Comparison of ENCODE assay signal across 8 cellular contexts in the genomic region with DNA sequence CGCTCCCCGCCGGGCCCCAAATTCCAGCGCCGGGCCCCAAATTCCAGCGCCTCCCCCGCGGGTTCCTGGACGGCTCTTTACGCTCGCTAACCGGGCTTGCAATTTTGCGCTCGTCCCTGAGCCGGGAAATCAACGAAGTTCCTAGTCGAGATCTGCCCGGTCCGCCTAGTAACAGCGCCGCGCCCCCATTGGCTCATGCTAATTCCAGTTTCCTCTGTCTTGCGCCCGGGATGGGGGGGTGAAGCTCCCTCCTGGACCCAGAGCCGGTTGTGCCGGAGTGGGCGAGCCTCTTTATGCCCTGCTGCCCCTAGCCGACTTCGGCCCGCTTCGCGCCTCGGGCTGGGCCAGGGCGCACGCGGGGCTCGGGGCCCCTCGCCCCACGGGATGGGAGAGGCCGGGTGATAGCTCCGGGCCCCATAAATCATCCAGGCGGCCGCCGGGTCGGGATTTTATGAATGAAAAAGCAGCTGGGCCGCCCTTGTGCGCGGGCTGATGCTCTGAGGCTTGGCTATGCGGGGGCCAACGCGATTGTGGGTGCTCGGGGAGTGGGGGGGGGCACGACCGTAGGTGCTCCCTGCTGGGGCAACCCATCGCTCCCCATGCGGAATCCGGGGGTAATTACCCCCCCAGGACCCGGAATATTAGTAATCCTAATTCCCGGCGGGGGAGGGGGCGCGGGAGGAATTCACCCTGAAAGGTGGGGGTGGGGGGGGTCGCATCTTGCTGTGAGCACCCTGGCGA. TPM values are rescaled to one million over a fixed set of nuclear protein-coding genes. Genes with fewer than 3 reads are reported as not detected.
DNase-seq lines count a peak whose midpoint lies in the region; ATAC-seq, FAIRE-seq and TF ChIP-seq lines count a peak whose summit lies in the region.

No MANE protein-coding gene starts in this region.

- peak overlapping the region in 1 of 3 experiments; percentile 91; a peak in 2 of 7 replicates for H3K27ac Mint-ChIP-seq in H9

- FAIRE-seq in K562 (lab: Jason Lieb, UNC), result peak; percentile 82

- H3K27ac ChIP-seq in H9 (ENCODE audit: insufficient read length, low read depth, low read length) (no peak overlapping the region), K562 (ENCODE audit: extremely low read depth, low read depth, low read length) (no peak overlapping the region), prostate gland (peak overlapping the region; percentile 55)

- no peak overlapping the region for H3K23ac ChIP-seq in H9 (ENCODE audit: insufficient read length, low read depth, low read length)

- peak overlapping the region; percentile 27 for H2BK12ac ChIP-seq in H9 (ENCODE audit: insufficient read length, low read depth, low read length)

- H2AFZ ChIP-seq in H9 (ENCODE audit: low read length) (no peak overlapping the region), K562 (ENCODE audit: low read depth, low read length) (peak overlapping the region; percentile 64)

- no peaks in the 10 kb centered on the region for H3K9me3 Mint-ChIP-seq in H9

- POLR2A ChIA-PET in K562 (lab: Yijun Ruan, JAX), result no interaction called here

- H3K9ac ChIP-seq in H9 (ENCODE audit: extremely low read depth, insufficient read length, low read length) (no peak overlapping the region), K562 (ENCODE audit: insufficient read depth in 1 of 2, low read depth in 2 of 2, low read length in 2 of 2) (peak overlapping the region in 1 of 2 experiments; percentile 13; a peak in 1 of 4 replicates)

- H3K79me2 ChIP-seq in H9 (ENCODE audit: insufficient read depth, low read length), result no peaks in the 10 kb centered on the region
- H3K79me2 ChIP-seq in K562 (ENCODE audit: control insufficient read depth, insufficient read depth, low read length), result peaks cover 4% of the 10 kb centered on the region; the same call in 1 of the 3 replicates

- H3K79me1 ChIP-seq in H9 (ENCODE audit: insufficient read depth, low read depth, low read length, poor library complexity, severe bottlenecking), result peaks cover 3% of the 10 kb centered on the region

- H2BK5ac ChIP-seq in H9 (ENCODE audit: insufficient read length, low read length), result no peak overlapping the region

- H3K27me3 ChIP-seq in H9 (ENCODE audit: insufficient read depth, low read length) (peaks cover 3% of the 10 kb centered on the region; the same call in 1 of the 2 replicates), K562 (ENCODE audit: control insufficient read depth in 2 of 2, insufficient read depth in 2 of 2, low read length in 2 of 2) (peaks cover 11 to 20% of the 10 kb centered on the region in 2 experiments), prostate gland (replicated peaks; ENCODE audit: insufficient read depth) (no peaks in the 10 kb centered on the region)

- no TSS peak for BruUV-seq in K562 (replicated peaks; lab: Mats Ljungman, UMichigan)

- no peaks in the 10 kb centered on the region for H3K9me3 ChIP-seq in H9 (ENCODE audit: control insufficient read depth, low read depth, low read length)
- H3K9me3 ChIP-seq in K562 (replicated peaks; ENCODE audit: control insufficient read depth, insufficient read depth, low read depth, low read length), result no peaks in the 10 kb centered on the region
- no peaks in the 10 kb centered on the region for H3K9me3 ChIP-seq in prostate gland

- peaks cover 3% of the 10 kb centered on the region for H3K9me1 ChIP-seq in K562 (ENCODE audit: control insufficient read depth, insufficient read depth, low read length)

- H3K14ac ChIP-seq in H9 (ENCODE audit: insufficient read depth, low read length), result peak overlapping the region; percentile 36; the same call in 1 of the 2 replicates

- no peaks in the 10 kb centered on the region for H4K20me1 ChIP-seq in H9 (ENCODE audit: control insufficient read depth, insufficient read depth, insufficient read length)
- H4K20me1 ChIP-seq in K562 (replicated peaks; ENCODE audit: control insufficient read depth, insufficient read depth, low read length), result no peaks in the 10 kb centered on the region; the same call in 1 of the 2 replicates

- intact Hi-C loops in K562 (cut with micrococcal nuclease) (no loop called here), prostate gland (cut with DNase I) (loop anchor here (10.0 kb wide), 2 partner anchors 144 to 194 kb away; no protein-coding TSS in a partner anchor)

- H3K4me3 ChIP-seq in K562 (peak overlapping the region; percentile 36), prostate gland (peak overlapping the region; percentile 32 to 41)

- TF ChIP-seq EP300 in K562 (IDR thresholded peaks at IDR 0.05; ENCODE audit: low read length), result no peak

- no peak overlapping the region for H2AK5ac ChIP-seq in H9 (ENCODE audit: insufficient read length, low read length)

- no CpG with 5 or more reads among the region's 64 CpGs for WGBS in H9 (ENCODE audit: extremely low coverage, insufficient read length, low lambda C conversion rate)
- WGBS in K562 (ENCODE audit: insufficient coverage, low coverage, missing lambda C conversion rate), result 2% methylated on average over 44 of the region's 64 CpGs
- WGBS in prostate gland, result under 1% methylated on average over 63 of the region's 64 CpGs

- H3K56ac ChIP-seq in H9 (ENCODE audit: insufficient read length, low read depth, low read length), result no peak overlapping the region

- peaks cover 24% of the 10 kb centered on the region for H3K27me3 Mint-ChIP-seq in H9 (ENCODE audit: low read depth)

- H3K23me2 ChIP-seq in H9 (ENCODE audit: insufficient read length, low read depth, low read length, poor library complexity, severe bottlenecking), result peaks cover 21% of the 10 kb centered on the region

- no peak for TF ChIP-seq CTCF in H9 (conservative IDR thresholded peaks at IDR 0.05)
- TF ChIP-seq CTCF in K562 (IDR thresholded peaks at IDR 0.05 in 2 of 3, conservative IDR thresholded peaks at IDR 0.05 in 1 of 3; ENCODE audit: insufficient read depth in 2 of 3, low read depth in 1 of 3, low read length in 3 of 3), result no peak
- no peak for TF ChIP-seq CTCF in prostate gland (IDR thresholded peaks at IDR 0.05)

- no peak overlapping the region for H4K91ac ChIP-seq in H9 (ENCODE audit: insufficient read length, low read depth, low read length)

- H4K8ac ChIP-seq in H9 (replicated peaks; ENCODE audit: insufficient read length, low read depth, low read length), result no peak overlapping the region

- TF ChIP-seq RAD21 in K562 (CRISPR knock-in tag; conservative IDR thresholded peaks at IDR 0.05 in 1 of 2, IDR thresholded peaks at IDR 0.05 in 1 of 2), result 0 out of 4 replicates have a peak, but pooled peaks of 1 of the 2 experiments have one; percentile 9

- H3K4me2 ChIP-seq in H9 (ENCODE audit: insufficient read depth, insufficient read length, low read length) (peak overlapping the region; percentile 84), K562 (ENCODE audit: insufficient read depth, low read length) (peak overlapping the region; percentile 27; the same call in 1 of the 2 replicates)

- H3K4me3 Mint-ChIP-seq in H9, result peak overlapping the region; percentile 70 to 94

- in situ Hi-C loops in K562 (cut with MboI), result no loop called here

- CTCF ChIA-PET in K562 (lab: Yijun Ruan, JAX; ENCODE audit: low intra/inter-chr PET ratio), result no interaction called here

- peak; percentile 73 for ATAC-seq in K562
- no peak for ATAC-seq in GM19324 (IDR thresholded peaks at IDR 0.05; ENCODE audit: low FRiP score, unreplicated experiment)
- ATAC-seq in HG03095 (IDR thresholded peaks at IDR 0.05; ENCODE audit: unreplicated experiment), result no peak

- no peak overlapping the region for H3T11ph ChIP-seq in H9 (ENCODE audit: low read length)

- peak overlapping the region; percentile 15 for H3K18ac ChIP-seq in H9 (ENCODE audit: insufficient read length, low read depth, low read length)

- DNase-seq in CD1c-positive myeloid dendritic cell (ENCODE audit: extremely low spot score) (peak; percentile 76), H9 (peak; percentile 98), NCI-H748 treated with DMSO at 0.1 percent for 48 hours (lab: John Stamatoyannopoulos, UW) (peak; percentile 69), K562 (ENCODE audit: extremely low read depth in 1 of 4, low spot score in 3 of 4) (peak; percentile 76 to 81 (median 78)), hippocampal formation (lab: John Stamatoyannopoulos, UW) (peak; percentile 25 to 50), prostate gland (ENCODE audit: low spot score) (peak; percentile 96)

- H3K4ac ChIP-seq in H9 (ENCODE audit: low read depth, low read length), result no peak overlapping the region; the same call in 1 of the 2 replicates

- H3K4me1 ChIP-seq in H9 (ENCODE audit: insufficient read depth, low read length), result no peaks in the 10 kb centered on the region
- peaks cover 7 to 58% of the 10 kb centered on the region in 2 experiments; a peak in 4 of 5 replicates for H3K4me1 ChIP-seq in K562 (replicated peaks in 1 of 2; ENCODE audit: control insufficient read depth in 2 of 2, insufficient read depth in 2 of 2, low read length in 2 of 2)
- peaks cover 29% of the 10 kb centered on the region for H3K4me1 ChIP-seq in prostate gland (replicated peaks)

- H3K36me3 ChIP-seq in K562 (ENCODE audit: control insufficient read depth, insufficient read depth, low read length) (no peaks in the 10 kb centered on the region), prostate gland (no peaks in the 10 kb centered on the region)

- no peak overlapping the region for H4K5ac ChIP-seq in H9 (ENCODE audit: insufficient read length, low read depth, low read length)

- H2BK120ac ChIP-seq in H9 (ENCODE audit: low read depth, low read length, poor library complexity, severe bottlenecking), result peak overlapping the region; percentile 83

- peaks cover 4 to 12% (median 8%) of the 10 kb centered on the region in 3 experiments; a peak in 6 of 7 replicates for H3K36me3 Mint-ChIP-seq in H9 (ENCODE audit: insufficient read depth in 1 of 3, low read depth in 3 of 3)

- TF ChIP-seq POLR2A in K562 (conservative IDR thresholded peaks at IDR 0.05) (no peak), prostate gland (IDR thresholded peaks at IDR 0.05) (no peak)

- H2BK15ac ChIP-seq in H9 (ENCODE audit: low read depth, low read length), result no peak overlapping the region

- no peak overlapping the region for H2BK20ac ChIP-seq in H9 (ENCODE audit: low read depth, low read length, poor library complexity, severe bottlenecking)

- peaks cover 30 to 33% of the 10 kb centered on the region in 2 experiments for H3K4me1 Mint-ChIP-seq in H9

RNA-seq across cellular contexts. Expression of a gene that starts 1.8 kb away (rescaled TPM):
- total RNA-seq in H9 (2021) (372 and 399 TPM in 2 replicates), K562 (2014; rRNA removed) (7.7 and 11.4 TPM in 2 replicates), K562 (2014; rRNA removed; fragmentation: Illumina TruSeq; extraction: Trizol) (3.1 TPM in 2 replicates), K562 (2015; rRNA removed; fragmentation: Illumina TruSeq; extraction: Trizol) (2.2 and 3.8 TPM in 2 replicates), K562 (2021) (18.9 and 23.3 TPM in 2 replicates), prostate gland (100 to 1,000 TPM in 1 of 2 donors, 10 to 100 TPM in 1; 69.2 to 188 TPM)
- total RNA-seq in K562 (2011; cell fraction: chromatin; rRNA removed; ENCODE audit: low replicate concordance), result 9.3 and 33.6 TPM in 2 replicates
- 22.5 and 33.2 TPM in 2 replicates for total RNA-seq in K562 (2011; cell fraction: nucleolus; rRNA removed)
- 11.1 and 13.8 TPM in 2 replicates for total RNA-seq in K562 (2011; cell fraction: nucleoplasm; rRNA removed)
- polyA plus RNA-seq in K562 (2011; rRNA removed) (16.7 and 19.7 TPM in 2 replicates), K562 (2014; fragmentation: Illumina TruSeq; extraction: Trizol) (3.0 and 6.5 TPM in 2 replicates), K562 (2014; fragmentation: Nextera tagmentation; extraction: Ambion mirVana) (under 1 TPM; 0.04 to 0.13 TPM), K562 (2014; rRNA removed) (6.4 and 7.5 TPM in 2 replicates)
- polyA plus RNA-seq in K562 (2011; cell fraction: cytosol; rRNA removed), result 16.2 and 30.6 TPM in 2 replicates
- 20.4 and 50.8 TPM in 2 replicates for polyA plus RNA-seq in K562 (2011; cell fraction: nucleus; rRNA removed)
- polyA plus RNA-seq in K562 (2012), result 6.0 and 6.3 TPM in 2 replicates
- polyA minus RNA-seq in K562 (2011; rRNA and poly(A)+ RNA removed), result 10.3 and 15.0 TPM in 2 replicates
- polyA minus RNA-seq in K562 (2011; cell fraction: cytosol; rRNA and poly(A)+ RNA removed), result 29.4 and 35.4 TPM in 2 replicates
- polyA minus RNA-seq in K562 (2011; cell fraction: nucleus; rRNA and poly(A)+ RNA removed), result 44.4 and 45.2 TPM in 2 replicates

RNA-seq across cellular contexts. Expression of a gene that starts 36.0 kb away (rescaled TPM):
- total RNA-seq in H9 (2021), result 25.3 and 26.2 TPM in 2 replicates
- 57.3 and 78.3 TPM in 2 replicates for total RNA-seq in K562 (2011; cell fraction: chromatin; rRNA removed; ENCODE audit: low replicate concordance)
- total RNA-seq in K562 (2011; cell fraction: nucleolus; rRNA removed), result 45.9 and 51.0 TPM in 2 replicates
- 63.6 and 86.3 TPM in 2 replicates for total RNA-seq in K562 (2011; cell fraction: nucleoplasm; rRNA removed)
- total RNA-seq in K562 (2014; rRNA removed), result 26.0 and 27.9 TPM in 2 replicates
- total RNA-seq in K562 (2014; rRNA removed; fragmentation: Illumina TruSeq; extraction: Trizol), result 14.3 and 16.3 TPM in 2 replicates
- total RNA-seq in K562 (2015; rRNA removed; fragmentation: Illumina TruSeq; extraction: Trizol), result 18.6 and 19.1 TPM in 2 replicates
- 18.7 and 21.4 TPM in 2 replicates for total RNA-seq in K562 (2021)
- 15.9 and 19.9 TPM in 2 replicates for polyA plus RNA-seq in K562 (2011; rRNA removed)
- polyA plus RNA-seq in K562 (2011; cell fraction: cytosol; rRNA removed), result 22.3 and 22.4 TPM in 2 replicates
- polyA plus RNA-seq in K562 (2011; cell fraction: nucleus; rRNA removed), result 29.3 and 45.4 TPM in 2 replicates
- 15.8 and 17.4 TPM in 2 replicates for polyA plus RNA-seq in K562 (2012)
- 18.9 and 20.3 TPM in 2 replicates for polyA plus RNA-seq in K562 (2014; fragmentation: Illumina TruSeq; extraction: Trizol)
- 1 to 10 TPM; 2.6 to 3.7 TPM for polyA plus RNA-seq in K562 (2014; fragmentation: Nextera tagmentation; extraction: Ambion mirVana)
- 36.8 and 43.4 TPM in 2 replicates for polyA plus RNA-seq in K562 (2014; rRNA removed)
- polyA minus RNA-seq in K562 (2011; rRNA and poly(A)+ RNA removed), result 13.3 and 22.2 TPM in 2 replicates
- polyA minus RNA-seq in K562 (2011; cell fraction: cytosol; rRNA and poly(A)+ RNA removed), result 7.5 and 7.6 TPM in 2 replicates
- 17.8 and 18.2 TPM in 2 replicates for polyA minus RNA-seq in K562 (2011; cell fraction: nucleus; rRNA and poly(A)+ RNA removed)
- 10 to 100 TPM; 14.9 to 39.5 TPM for total RNA-seq in prostate gland

Comparison
In these comparisons a context has a peak if more than half of its experiments do, and no peak if none do; other contexts are left out.
1. DNase-seq: peak in every context shown above with its lines; median percentile 98 in H9; 96 in prostate gland; 78 in K562; 76 in CD1c-positive myeloid dendritic cell; 69 in NCI-H748 treated with DMSO at 0.1 percent for 48 hours; 38 in hippocampal formation.
2. H3K27ac ChIP-seq: peak in prostate gland (2 of 2); none in H9 (single experiment) and K562 (single experiment).